ENCODE assay signal across 1 cellular context in the genomic region with DNA sequence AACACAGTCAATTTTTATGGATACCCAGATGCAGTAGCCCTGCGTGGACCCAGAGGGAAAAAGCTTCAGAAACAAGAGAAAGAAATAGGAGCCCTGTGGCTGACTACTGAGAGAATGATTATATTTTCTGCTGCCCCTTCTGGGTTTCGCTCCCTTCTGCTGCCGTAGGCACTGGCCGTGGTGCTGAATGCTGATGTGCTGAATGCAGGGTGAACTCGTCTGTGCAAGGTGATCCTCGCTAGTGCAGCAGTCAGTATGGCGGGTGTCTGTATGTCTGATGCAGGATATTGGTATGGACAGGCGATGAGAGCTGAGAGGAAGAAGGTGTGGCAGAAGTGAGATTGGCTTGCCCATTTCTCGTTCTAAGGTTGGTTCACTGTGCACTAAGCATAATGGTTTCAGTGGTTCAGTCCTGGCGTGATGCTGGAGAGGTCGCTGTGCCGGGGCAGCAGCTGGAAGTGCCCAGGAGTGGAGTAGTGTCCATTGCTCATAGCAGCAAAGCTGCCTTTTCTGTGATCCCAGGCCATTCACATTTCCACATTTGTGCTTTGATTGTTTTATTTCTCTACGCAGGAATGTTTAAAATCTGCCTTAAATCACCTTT.
A peak's percentile ranks its signal among the peaks of the same experiment; 100 is the strongest.
TF ChIP-seq lines count a peak whose summit lies in the region.

No MANE protein-coding gene starts in this region.

TF ChIP-seq in A549, 52 proteins besides CTCF, POLR2A, EP300 and RAD21 (continued from another document):
- TF ChIP-seq, protein P1, sequence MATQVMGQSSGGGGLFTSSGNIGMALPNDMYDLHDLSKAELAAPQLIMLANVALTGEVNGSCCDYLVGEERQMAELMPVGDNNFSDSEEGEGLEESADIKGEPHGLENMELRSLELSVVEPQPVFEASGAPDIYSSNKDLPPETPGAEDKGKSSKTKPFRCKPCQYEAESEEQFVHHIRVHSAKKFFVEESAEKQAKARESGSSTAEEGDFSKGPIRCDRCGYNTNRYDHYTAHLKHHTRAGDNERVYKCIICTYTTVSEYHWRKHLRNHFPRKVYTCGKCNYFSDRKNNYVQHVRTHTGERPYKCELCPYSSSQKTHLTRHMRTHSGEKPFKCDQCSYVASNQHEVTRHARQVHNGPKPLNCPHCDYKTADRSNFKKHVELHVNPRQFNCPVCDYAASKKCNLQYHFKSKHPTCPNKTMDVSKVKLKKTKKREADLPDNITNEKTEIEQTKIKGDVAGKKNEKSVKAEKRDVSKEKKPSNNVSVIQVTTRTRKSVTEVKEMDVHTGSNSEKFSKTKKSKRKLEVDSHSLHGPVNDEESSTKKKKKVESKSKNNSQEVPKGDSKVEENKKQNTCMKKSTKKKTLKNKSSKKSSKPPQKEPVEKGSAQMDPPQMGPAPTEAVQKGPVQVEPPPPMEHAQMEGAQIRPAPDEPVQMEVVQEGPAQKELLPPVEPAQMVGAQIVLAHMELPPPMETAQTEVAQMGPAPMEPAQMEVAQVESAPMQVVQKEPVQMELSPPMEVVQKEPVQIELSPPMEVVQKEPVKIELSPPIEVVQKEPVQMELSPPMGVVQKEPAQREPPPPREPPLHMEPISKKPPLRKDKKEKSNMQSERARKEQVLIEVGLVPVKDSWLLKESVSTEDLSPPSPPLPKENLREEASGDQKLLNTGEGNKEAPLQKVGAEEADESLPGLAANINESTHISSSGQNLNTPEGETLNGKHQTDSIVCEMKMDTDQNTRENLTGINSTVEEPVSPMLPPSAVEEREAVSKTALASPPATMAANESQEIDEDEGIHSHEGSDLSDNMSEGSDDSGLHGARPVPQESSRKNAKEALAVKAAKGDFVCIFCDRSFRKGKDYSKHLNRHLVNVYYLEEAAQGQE (IDR thresholded peaks at IDR 0.05): peak; percentile 91
- no peak for TF ChIP-seq SMC3 (IDR thresholded peaks at IDR 0.05)
- TF ChIP-seq, protein P2, sequence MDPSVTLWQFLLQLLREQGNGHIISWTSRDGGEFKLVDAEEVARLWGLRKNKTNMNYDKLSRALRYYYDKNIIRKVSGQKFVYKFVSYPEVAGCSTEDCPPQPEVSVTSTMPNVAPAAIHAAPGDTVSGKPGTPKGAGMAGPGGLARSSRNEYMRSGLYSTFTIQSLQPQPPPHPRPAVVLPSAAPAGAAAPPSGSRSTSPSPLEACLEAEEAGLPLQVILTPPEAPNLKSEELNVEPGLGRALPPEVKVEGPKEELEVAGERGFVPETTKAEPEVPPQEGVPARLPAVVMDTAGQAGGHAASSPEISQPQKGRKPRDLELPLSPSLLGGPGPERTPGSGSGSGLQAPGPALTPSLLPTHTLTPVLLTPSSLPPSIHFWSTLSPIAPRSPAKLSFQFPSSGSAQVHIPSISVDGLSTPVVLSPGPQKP (IDR thresholded peaks at IDR 0.05; ENCODE audit: low read depth, low read length): no peak
TF ChIP-seq in A549: peak in this region for 2.
